Comparison of ENCODE assay signal across 8 cellular contexts in the genomic region with DNA sequence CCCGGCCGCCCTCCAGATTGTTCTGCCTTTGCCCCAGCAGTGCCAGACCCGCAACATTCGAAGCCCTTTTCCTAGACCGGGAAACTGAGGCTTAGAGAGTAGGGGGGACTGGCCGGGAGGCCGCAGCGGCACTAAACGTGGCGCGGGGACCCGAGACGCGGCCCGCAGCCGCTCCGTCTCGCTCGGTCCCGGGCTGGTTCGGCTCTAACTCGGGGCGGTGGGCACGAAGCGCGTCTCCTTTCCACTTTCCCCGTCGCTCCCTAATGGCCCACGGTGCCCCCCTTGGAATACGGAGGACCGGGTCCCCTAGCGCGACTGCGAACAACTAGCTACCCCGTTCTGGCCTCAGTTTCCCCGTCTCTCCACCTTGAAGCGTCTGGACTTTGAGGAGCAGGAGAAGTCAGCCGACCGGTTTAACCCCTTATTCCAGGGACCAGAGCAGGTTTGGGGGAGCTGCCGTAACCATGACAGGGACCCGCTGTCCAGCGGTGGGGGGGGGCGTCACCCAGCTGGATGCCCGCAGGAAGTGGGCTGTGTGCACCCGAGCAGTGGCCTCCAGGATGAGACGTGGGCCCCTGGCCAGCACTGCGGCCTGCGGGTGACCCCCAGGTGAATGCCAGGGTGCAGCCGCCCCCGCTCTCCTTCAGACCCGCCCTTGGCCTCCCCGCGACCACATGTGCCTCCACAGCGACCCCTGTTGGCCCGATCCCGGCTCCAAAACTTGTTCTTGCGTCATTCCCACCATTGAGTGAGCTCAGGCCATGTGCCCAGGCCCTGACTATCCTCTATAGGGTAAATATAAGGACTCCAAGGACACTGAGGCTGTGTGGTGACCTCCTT. TPM values are rescaled to one million over a fixed set of nuclear protein-coding genes. Genes with fewer than 3 reads are reported as not detected.
DNase-seq lines count a peak whose midpoint lies in the region; TF ChIP-seq lines count a peak whose summit lies in the region.

No MANE protein-coding gene starts in this region.

- H3K36me3 Mint-ChIP-seq in nephron progenitor cell (ENCODE audit: low read depth), result no peaks in the 10 kb centered on the region

- DNase-seq in Ammon's horn (ENCODE audit: low spot score) (peak; percentile 85), HFF-Myc (ENCODE audit: extremely low read depth, low read depth) (peak; percentile 79), SHP77 treated with DMSO at 0.1 percent for 48 hours (lab: John Stamatoyannopoulos, UW) (peak; percentile 8), fibroblast of villous mesenchyme (ENCODE audit: low read depth) (peak; percentile 91), nephron progenitor cell (peak; percentile 93), NK-92 (lab: John Stamatoyannopoulos, UW; ENCODE audit: unreplicated experiment) (no peak)
- DNase-seq in activated gamma-delta T cell treated with anti-CD3 and anti-CD28 coated beads, Interleukin-2, amount 50 U/mL, for 16 hours (ENCODE audit: low read depth), result peak; percentile 67
- DNase-seq in stimulated activated naive CD4-positive, alpha-beta T cell treated with Interleukin-2 at 50 U/mL for 16 hours (lab: John Stamatoyannopoulos, UW), result peak; percentile 71

- no peaks in the 10 kb centered on the region for H3K9me3 Mint-ChIP-seq in nephron progenitor cell

- peak; percentile 87 for TF ChIP-seq CTCF in HFF-Myc (IDR thresholded peaks at IDR 0.05; ENCODE audit: low read depth, low read length, missing control alignments)
- TF ChIP-seq CTCF in fibroblast of villous mesenchyme (IDR thresholded peaks at IDR 0.05; ENCODE audit: insufficient read depth, low read depth, low read length), result peak; percentile 82
- TF ChIP-seq CTCF in nephron progenitor cell (IDR thresholded peaks at IDR 0.05), result peak; percentile 79

- H3K4me1 Mint-ChIP-seq in nephron progenitor cell, result peaks cover 55% of the 10 kb centered on the region

- no peak overlapping the region for H3K27ac Mint-ChIP-seq in nephron progenitor cell

- H3K4me3 Mint-ChIP-seq in nephron progenitor cell, result peak overlapping the region; percentile 86

- peaks cover 26% of the 10 kb centered on the region for H3K27me3 Mint-ChIP-seq in nephron progenitor cell (ENCODE audit: low read depth, poor library complexity)

- H3K4me3 ChIP-seq in HFF-Myc (replicated peaks; ENCODE audit: low read depth, low read length), result peak overlapping the region; percentile 93
- peak overlapping the region; percentile 88 for H3K4me3 ChIP-seq in fibroblast of villous mesenchyme (ENCODE audit: low read depth, low read length)

RNA-seq across cellular contexts. Expression of gene CDC42EP1, which starts 1.1 kb away (rescaled TPM):
- total RNA-seq in fibroblast of villous mesenchyme, result 22.9 and 33.2 TPM in 2 replicates

RNA-seq across cellular contexts. Expression of gene LGALS2, which starts 18.5 kb away (rescaled TPM):
- not detected in 2 replicates for total RNA-seq in fibroblast of villous mesenchyme

RNA-seq across cellular contexts. Expression of gene CARD10, which starts 42.2 kb away (rescaled TPM):
- total RNA-seq in fibroblast of villous mesenchyme, result 3.0 and 3.5 TPM in 2 replicates

RNA-seq across cellular contexts. Expression of gene GGA1, which starts 47.2 kb away (rescaled TPM):
- total RNA-seq in fibroblast of villous mesenchyme, result 33.2 and 39.0 TPM in 2 replicates
